In the genomic region with DNA sequence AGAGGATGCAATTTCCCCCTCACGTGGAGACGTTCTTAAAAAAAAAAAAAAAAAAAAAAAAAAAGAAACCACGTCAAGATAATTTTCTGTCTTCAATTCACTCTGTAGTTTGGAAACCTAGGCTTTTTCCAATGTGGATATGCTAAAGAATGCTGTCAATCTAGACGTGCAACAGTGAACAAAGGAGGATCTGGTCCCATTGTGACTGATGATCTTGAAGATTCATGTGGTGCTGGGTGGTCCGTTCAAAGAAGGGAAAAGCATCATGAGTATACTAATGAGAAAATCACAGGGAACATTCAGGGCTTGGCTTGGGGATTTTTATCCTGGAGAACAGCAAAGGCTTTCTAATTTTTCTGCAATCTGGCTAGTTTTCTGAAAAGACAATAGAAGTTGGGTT, we compare ENCODE assay signal across 1 cellular context.
TF ChIP-seq lines count a peak whose summit lies in the region.

No MANE protein-coding gene starts in this region.

TF ChIP-seq in GM23338, 12 proteins besides CTCF, POLR2A, EP300 and RAD21 (continued from another document):
- TF ChIP-seq, protein P1, sequence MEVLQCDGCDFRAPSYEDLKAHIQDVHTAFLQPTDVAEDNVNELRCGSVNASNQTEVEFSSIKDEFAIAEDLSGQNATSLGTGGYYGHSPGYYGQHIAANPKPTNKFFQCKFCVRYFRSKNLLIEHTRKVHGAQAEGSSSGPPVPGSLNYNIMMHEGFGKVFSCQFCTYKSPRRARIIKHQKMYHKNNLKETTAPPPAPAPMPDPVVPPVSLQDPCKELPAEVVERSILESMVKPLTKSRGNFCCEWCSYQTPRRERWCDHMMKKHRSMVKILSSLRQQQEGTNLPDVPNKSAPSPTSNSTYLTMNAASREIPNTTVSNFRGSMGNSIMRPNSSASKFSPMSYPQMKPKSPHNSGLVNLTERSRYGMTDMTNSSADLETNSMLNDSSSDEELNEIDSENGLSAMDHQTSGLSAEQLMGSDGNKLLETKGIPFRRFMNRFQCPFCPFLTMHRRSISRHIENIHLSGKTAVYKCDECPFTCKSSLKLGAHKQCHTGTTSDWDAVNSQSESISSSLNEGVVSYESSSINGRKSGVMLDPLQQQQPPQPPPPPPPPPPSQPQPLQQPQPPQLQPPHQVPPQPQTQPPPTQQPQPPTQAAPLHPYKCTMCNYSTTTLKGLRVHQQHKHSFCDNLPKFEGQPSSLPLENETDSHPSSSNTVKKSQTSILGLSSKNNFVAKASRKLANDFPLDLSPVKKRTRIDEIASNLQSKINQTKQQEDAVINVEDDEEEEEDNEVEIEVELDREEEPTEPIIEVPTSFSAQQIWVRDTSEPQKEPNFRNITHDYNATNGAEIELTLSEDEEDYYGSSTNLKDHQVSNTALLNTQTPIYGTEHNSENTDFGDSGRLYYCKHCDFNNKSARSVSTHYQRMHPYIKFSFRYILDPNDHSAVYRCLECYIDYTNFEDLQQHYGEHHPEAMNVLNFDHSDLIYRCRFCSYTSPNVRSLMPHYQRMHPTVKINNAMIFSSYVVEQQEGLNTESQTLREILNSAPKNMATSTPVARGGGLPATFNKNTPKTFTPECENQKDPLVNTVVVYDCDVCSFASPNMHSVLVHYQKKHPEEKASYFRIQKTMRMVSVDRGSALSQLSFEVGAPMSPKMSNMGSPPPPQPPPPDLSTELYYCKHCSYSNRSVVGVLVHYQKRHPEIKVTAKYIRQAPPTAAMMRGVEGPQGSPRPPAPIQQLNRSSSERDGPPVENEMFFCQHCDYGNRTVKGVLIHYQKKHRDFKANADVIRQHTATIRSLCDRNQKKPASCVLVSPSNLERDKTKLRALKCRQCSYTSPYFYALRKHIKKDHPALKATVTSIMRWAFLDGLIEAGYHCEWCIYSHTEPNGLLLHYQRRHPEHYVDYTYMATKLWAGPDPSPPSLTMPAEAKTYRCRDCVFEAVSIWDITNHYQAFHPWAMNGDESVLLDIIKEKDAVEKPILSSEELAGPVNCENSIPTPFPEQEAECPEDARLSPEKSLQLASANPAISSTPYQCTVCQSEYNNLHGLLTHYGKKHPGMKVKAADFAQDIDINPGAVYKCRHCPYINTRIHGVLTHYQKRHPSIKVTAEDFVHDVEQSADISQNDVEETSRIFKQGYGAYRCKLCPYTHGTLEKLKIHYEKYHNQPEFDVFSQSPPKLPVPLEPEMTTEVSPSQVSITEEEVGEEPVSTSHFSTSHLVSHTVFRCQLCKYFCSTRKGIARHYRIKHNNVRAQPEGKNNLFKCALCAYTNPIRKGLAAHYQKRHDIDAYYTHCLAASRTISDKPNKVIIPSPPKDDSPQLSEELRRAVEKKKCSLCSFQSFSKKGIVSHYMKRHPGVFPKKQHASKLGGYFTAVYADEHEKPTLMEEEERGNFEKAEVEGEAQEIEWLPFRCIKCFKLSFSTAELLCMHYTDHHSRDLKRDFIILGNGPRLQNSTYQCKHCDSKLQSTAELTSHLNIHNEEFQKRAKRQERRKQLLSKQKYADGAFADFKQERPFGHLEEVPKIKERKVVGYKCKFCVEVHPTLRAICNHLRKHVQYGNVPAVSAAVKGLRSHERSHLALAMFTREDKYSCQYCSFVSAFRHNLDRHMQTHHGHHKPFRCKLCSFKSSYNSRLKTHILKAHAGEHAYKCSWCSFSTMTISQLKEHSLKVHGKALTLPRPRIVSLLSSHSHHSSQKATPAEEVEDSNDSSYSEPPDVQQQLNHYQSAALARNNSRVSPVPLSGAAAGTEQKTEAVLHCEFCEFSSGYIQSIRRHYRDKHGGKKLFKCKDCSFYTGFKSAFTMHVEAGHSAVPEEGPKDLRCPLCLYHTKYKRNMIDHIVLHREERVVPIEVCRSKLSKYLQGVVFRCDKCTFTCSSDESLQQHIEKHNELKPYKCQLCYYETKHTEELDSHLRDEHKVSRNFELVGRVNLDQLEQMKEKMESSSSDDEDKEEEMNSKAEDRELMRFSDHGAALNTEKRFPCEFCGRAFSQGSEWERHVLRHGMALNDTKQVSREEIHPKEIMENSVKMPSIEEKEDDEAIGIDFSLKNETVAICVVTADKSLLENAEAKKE (CRISPR knock-in tag; IDR thresholded peaks at IDR 0.05), result no peak
- TF ChIP-seq JUNB (IDR thresholded peaks at IDR 0.05; ENCODE audit: unreplicated experiment), result no peak
TF ChIP-seq in GM23338: peak in this region for 0.
